Comparison of ENCODE assay signal across 8 cellular contexts in genomic region chr2:67341336-67341735, GRCh38.
"Had no signal": no experiment of that assay in that cellular context is flagged by ENCODE, and none has a peak within 500 bp of the region (broad histone marks: within the 10 kb centered on the region; RNA-seq: fewer than 3 reads in every experiment).

No MANE protein-coding gene starts in this region.

- H3K9me3 ChIP-seq: HAP-1 had no signal

- H3K4me3 ChIP-seq: HAP-1, K562 had no signal

- H3K9me3 Mint-ChIP-seq: HFFc6 had no signal

- H3K4me1 ChIP-seq: HAP-1 had no signal

- DNase-seq: GOT3, HFFc6, IMR-90, KG1 had no signal

- H3K4me3 Mint-ChIP-seq: HFFc6 had no signal

- FAIRE-seq: H54, HTR-8/SVneo, K562 had no signal

- H3K27ac Mint-ChIP-seq: HFFc6 had no signal

- H3K36me3 ChIP-seq: HAP-1 had no signal
